In the genomic region with DNA sequence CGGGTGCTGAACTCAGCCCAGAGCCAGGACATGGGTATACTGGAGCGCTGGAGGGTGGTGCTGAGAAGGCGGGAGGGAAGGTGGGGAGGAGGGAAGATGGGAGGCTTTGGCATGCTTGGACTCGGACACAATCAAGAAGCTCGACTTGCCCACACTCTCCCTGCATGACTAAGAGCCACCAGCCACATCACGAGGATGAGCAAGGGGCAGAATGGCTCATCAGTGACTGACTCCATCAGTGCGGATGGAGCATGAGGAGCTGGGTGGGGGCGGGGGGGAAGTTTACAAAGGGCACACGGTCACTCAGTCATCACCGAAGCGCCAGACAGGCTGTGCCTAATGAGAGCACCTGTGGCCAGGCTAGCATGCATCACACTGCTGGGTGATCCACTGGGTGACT, we compare ENCODE assay signal across 19 cellular contexts.
DNase-seq lines count a peak whose midpoint lies in the region; ATAC-seq and TF ChIP-seq lines count a peak whose summit lies in the region.
"Had no signal": no experiment of that assay in that cellular context is flagged by ENCODE, and none has a peak within 500 bp of the region (broad histone marks: within the 10 kb centered on the region; RNA-seq: fewer than 3 reads in every experiment).

No MANE protein-coding gene starts in this region.

- no peak overlapping the region for H2BK5ac ChIP-seq in mesenchymal stem cell (ENCODE audit: low read depth, low read length, poor library complexity, severe bottlenecking)

- H3K4ac ChIP-seq in mesenchymal stem cell (ENCODE audit: low read depth in 1 of 2, low read length in 2 of 2), result no peak overlapping the region

- H3K36me3 ChIP-seq in mesenchymal stem cell (ENCODE audit: control insufficient read depth in 1 of 2, insufficient read depth in 2 of 2, low read depth in 1 of 2, low read length in 2 of 2), result no peaks in the 10 kb centered on the region

- H3K4me1 ChIP-seq in mesenchymal stem cell (ENCODE audit: control insufficient read depth, insufficient read depth, low read depth, low read length), result peaks cover 9% of the 10 kb centered on the region
- H3K4me1 ChIP-seq: esophagus muscularis mucosa had no signal

- ATAC-seq in stimulated activated memory B cell treated with anti-CD40 and anti-IgM and Interleukin-4, amounts not matched to agents 10 μg/mL and 1 μg/mL and 100 μg/mL, for 72 hours, result no peak
- no peak for ATAC-seq in HG03045 (IDR thresholded peaks at IDR 0.05; ENCODE audit: unreplicated experiment)
- ATAC-seq: activated CD8-positive, alpha-beta T cell treated with anti-CD3 and anti-CD28 coated beads, Interleukin-2, amount 10 ng/mL, durations not matched to agents 7 days and 5 days had no signal

- TF ChIP-seq CTCF in brain (conservative IDR thresholded peaks at IDR 0.05), result no peak

- no peak overlapping the region for H4K8ac ChIP-seq in mesenchymal stem cell (ENCODE audit: low read length)

- H3K27me3 Mint-ChIP-seq in brain, result peaks cover 4% of the 10 kb centered on the region
- no peaks in the 10 kb centered on the region for H3K27me3 Mint-ChIP-seq in stimulated activated memory B cell treated with anti-CD40 and anti-IgM and Interleukin-4, amounts not matched to agents 10 μg/mL and 1 μg/mL and 100 μg/mL, for 72 hours

- 96% methylated on average over 9 of the region's 11 CpGs for WGBS in mesenchymal stem cell

- H3K23ac ChIP-seq in mesenchymal stem cell (ENCODE audit: low read length in 2 of 2), result no peak overlapping the region

- peak overlapping the region in 1 of 2 experiments; percentile 28 for H3K14ac ChIP-seq in mesenchymal stem cell (ENCODE audit: low read length in 2 of 2)

- H3K9me3 ChIP-seq in mesenchymal stem cell (ENCODE audit: control insufficient read depth, low read length), result no peaks in the 10 kb centered on the region
- H3K9me3 ChIP-seq: esophagus muscularis mucosa, tibial nerve had no signal

- peak overlapping the region in 3 of 5 experiments; percentile 62 to 80 (median 67) for H3K27ac Mint-ChIP-seq in brain
- no peak overlapping the region for H3K27ac Mint-ChIP-seq in stimulated activated memory B cell treated with anti-CD40 and anti-IgM and Interleukin-4, amounts not matched to agents 10 μg/mL and 1 μg/mL and 100 μg/mL, for 72 hours
- H3K27ac Mint-ChIP-seq: activated CD8-positive, alpha-beta T cell treated with anti-CD3 and anti-CD28 coated beads, Interleukin-2, amount 10 ng/mL, durations not matched to agents 7 days and 5 days had no signal

- no peak overlapping the region for H2BK12ac ChIP-seq in mesenchymal stem cell (ENCODE audit: low read length in 2 of 2)

- H4K91ac ChIP-seq in mesenchymal stem cell (ENCODE audit: low read length), result no peak overlapping the region

- no peak overlapping the region for H3K18ac ChIP-seq in mesenchymal stem cell (ENCODE audit: low read depth in 1 of 2, low read length in 2 of 2)

- H3K27ac ChIP-seq in mesenchymal stem cell (ENCODE audit: low read length, poor library complexity, severe bottlenecking), result no peak overlapping the region
- H3K27ac ChIP-seq: esophagus muscularis mucosa had no signal

- H3K4me1 Mint-ChIP-seq in brain, result peaks cover 37% of the 10 kb centered on the region
- H3K4me1 Mint-ChIP-seq in stimulated activated memory B cell treated with anti-CD40 and anti-IgM and Interleukin-4, amounts not matched to agents 10 μg/mL and 1 μg/mL and 100 μg/mL, for 72 hours, result no peaks in the 10 kb centered on the region

- H3K9ac ChIP-seq in mesenchymal stem cell (ENCODE audit: low read length), result peak overlapping the region; percentile 84

- H3K4me3 Mint-ChIP-seq in brain, result no peak overlapping the region
- no peak overlapping the region for H3K4me3 Mint-ChIP-seq in stimulated activated memory B cell treated with anti-CD40 and anti-IgM and Interleukin-4, amounts not matched to agents 10 μg/mL and 1 μg/mL and 100 μg/mL, for 72 hours
- H3K4me3 Mint-ChIP-seq: activated CD8-positive, alpha-beta T cell treated with anti-CD3 and anti-CD28 coated beads, Interleukin-2, amount 10 ng/mL, durations not matched to agents 7 days and 5 days had no signal

- H3K36me3 Mint-ChIP-seq in brain, result no peaks in the 10 kb centered on the region
- H3K36me3 Mint-ChIP-seq in stimulated activated memory B cell treated with anti-CD40 and anti-IgM and Interleukin-4, amounts not matched to agents 10 μg/mL and 1 μg/mL and 100 μg/mL, for 72 hours, result peaks cover 42% of the 10 kb centered on the region

- H3K4me3 ChIP-seq in mesenchymal stem cell (ENCODE audit: insufficient read depth in 1 of 2, low read depth in 1 of 2, low read length in 2 of 2), result no peak overlapping the region
- H3K4me3 ChIP-seq: esophagus muscularis mucosa, tibial nerve had no signal

- no peak overlapping the region for H3K4me2 ChIP-seq in mesenchymal stem cell (ENCODE audit: low read length, poor library complexity, severe bottlenecking)

- no peak overlapping the region for H2BK120ac ChIP-seq in mesenchymal stem cell (ENCODE audit: low read depth, low read length)

- H2BK15ac ChIP-seq in mesenchymal stem cell (ENCODE audit: low read depth, poor library complexity, severe bottlenecking), result no peak overlapping the region

- no peak overlapping the region for H2AFZ ChIP-seq in mesenchymal stem cell (ENCODE audit: low read depth, low read length)

- H2AK5ac ChIP-seq in mesenchymal stem cell (ENCODE audit: low read length, severe bottlenecking), result no peak overlapping the region

- no peaks in the 10 kb centered on the region for H3K79me1 ChIP-seq in mesenchymal stem cell (replicated peaks; ENCODE audit: low read length, poor library complexity, severe bottlenecking)

- H3K27me3 ChIP-seq in mesenchymal stem cell (ENCODE audit: control insufficient read depth in 1 of 2, insufficient read depth in 1 of 2, low read length in 2 of 2), result no peaks in the 10 kb centered on the region
- H3K27me3 ChIP-seq: esophagus muscularis mucosa, tibial nerve had no signal

- no peaks in the 10 kb centered on the region for H3K9me3 Mint-ChIP-seq in brain
- H3K9me3 Mint-ChIP-seq in stimulated activated memory B cell treated with anti-CD40 and anti-IgM and Interleukin-4, amounts not matched to agents 10 μg/mL and 1 μg/mL and 100 μg/mL, for 72 hours, result no peaks in the 10 kb centered on the region

- peak; percentile 78 for DNase-seq in AG08395 (ENCODE audit: low spot score)
- peak; percentile 95 for DNase-seq in HPDE6-E6E7 (ENCODE audit: extremely low spot score)
- no peak for DNase-seq in mesenchymal stem cell
- no peak for DNase-seq in NCI-H1092 treated with DMSO at 0.1 percent for 48 hours (lab: John Stamatoyannopoulos, UW)
- DNase-seq in middle frontal gyrus (ENCODE audit: extremely low spot score, low spot score), result no peak
- DNase-seq: activated CD8-positive, alpha-beta T cell treated with anti-CD3 and anti-CD28 coated beads, Interleukin-2, amount 10 ng/mL, durations not matched to agents 7 days and 5 days; activated gamma-delta T cell; AML-193; central memory CD4-positive, alpha-beta T cell; DMS79; Kasumi-1; mesendoderm; NCI-H187 treated with DMSO at 0.1 percent for 48 hours; SHP77 treated with DMSO at 0.1 percent for 48 hours had no signal

Comparison
In these comparisons a context has a peak if more than half of its experiments do, and no peak if none do; other contexts are left out.
1. DNase-seq: peak in AG08395 (single experiment) and HPDE6-E6E7 (single experiment); none in mesenchymal stem cell (single experiment), NCI-H1092 treated with DMSO at 0.1 percent for 48 hours (single experiment) and middle frontal gyrus (single experiment).